Comparison of ENCODE assay signal across 21 cellular contexts in the genomic region with DNA sequence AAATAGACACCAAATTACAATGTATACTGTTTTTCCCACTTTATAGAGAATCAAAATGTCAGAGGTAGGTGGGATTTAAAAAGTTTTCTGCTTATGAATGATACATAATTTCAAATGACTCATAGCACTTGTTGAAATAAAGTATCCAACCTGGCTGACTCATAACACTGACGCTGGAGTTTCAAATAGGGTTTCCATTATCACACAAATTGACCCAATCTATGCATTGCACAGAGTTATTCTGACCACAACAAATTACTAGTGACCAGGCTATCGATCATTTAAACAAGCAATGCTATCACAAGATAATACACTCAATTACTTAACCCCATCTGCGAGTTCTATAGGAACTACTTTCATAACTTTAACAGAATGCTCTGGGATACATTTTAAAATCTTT. TPM values are rescaled to one million over a fixed set of nuclear protein-coding genes. Genes with fewer than 3 reads are reported as not detected.
DNase-seq lines count a peak whose midpoint lies in the region; TF ChIP-seq lines count a peak whose summit lies in the region.
"Had no signal": no experiment of that assay in that cellular context is flagged by ENCODE, and none has a peak within 500 bp of the region (broad histone marks: within the 10 kb centered on the region; RNA-seq: fewer than 3 reads in every experiment).

No MANE protein-coding gene starts in this region.

- TF ChIP-seq CTCF in OCI-LY3 (IDR thresholded peaks at IDR 0.05; ENCODE audit: low read depth, low read length) (no peak), mammary epithelial cell (conservative IDR thresholded peaks at IDR 0.05 in 1 of 2, IDR thresholded peaks at IDR 0.05 in 1 of 2; ENCODE audit: extremely low read depth in 1 of 2, insufficient read depth in 1 of 2, low read depth in 1 of 2, low read length in 2 of 2) (no peak), spleen (IDR thresholded peaks at IDR 0.05 in 8 of 11, conservative IDR thresholded peaks at IDR 0.05 in 3 of 11) (no peak), BE2C (IDR thresholded peaks at IDR 0.05; ENCODE audit: low read depth, low read length) (no peak)

- H3K9ac ChIP-seq in OCI-LY3 (ENCODE audit: low read length) = no peak overlapping the region
- no peak overlapping the region for H3K9ac ChIP-seq in mammary epithelial cell (ENCODE audit: insufficient read depth, low read length)
- H3K9ac ChIP-seq: GM23248, neural progenitor cell had no signal

- H3K4me3 ChIP-seq in OCI-LY3 (ENCODE audit: low read length) (no peak overlapping the region), mammary epithelial cell (replicated peaks in 1 of 3; ENCODE audit: insufficient read depth in 1 of 3, low read depth in 2 of 3, low read length in 3 of 3) (no peak overlapping the region), spleen (no peak overlapping the region), BE2C (ENCODE audit: low read depth, low read length) (no peak overlapping the region)
- H3K4me3 ChIP-seq: coronary artery, GM23248, neural progenitor cell, thoracic aorta had no signal

- dilution Hi-C loops in mammary epithelial cell (cut with HindIII; ENCODE audit: low sequenced_read_pairs) = no loop called here

- no peaks in the 10 kb centered on the region for H3K36me3 ChIP-seq in OCI-LY3 (replicated peaks; ENCODE audit: low read depth, low read length)
- no peaks in the 10 kb centered on the region for H3K36me3 ChIP-seq in mammary epithelial cell (ENCODE audit: insufficient read depth, low read length)
- H3K36me3 ChIP-seq in spleen = no peaks in the 10 kb centered on the region
- H3K36me3 ChIP-seq in BE2C = no peaks in the 10 kb centered on the region
- H3K36me3 ChIP-seq: neural progenitor cell, thoracic aorta had no signal

- H3K79me2 ChIP-seq in OCI-LY3 (ENCODE audit: low read length) = no peaks in the 10 kb centered on the region
- no peaks in the 10 kb centered on the region for H3K79me2 ChIP-seq in mammary epithelial cell (ENCODE audit: insufficient read depth, low read length)

- TF ChIP-seq POLR2A in spleen (IDR thresholded peaks at IDR 0.05) = no peak

- H3K9me3 ChIP-seq in OCI-LY3 (ENCODE audit: insufficient read depth, low read length) (no peaks in the 10 kb centered on the region), mammary epithelial cell (replicated peaks; ENCODE audit: insufficient read depth, low read length) (no peaks in the 10 kb centered on the region), spleen (no peaks in the 10 kb centered on the region), BE2C (no peaks in the 10 kb centered on the region)
- H3K9me3 ChIP-seq: thoracic aorta had no signal

- H4K20me1 ChIP-seq in OCI-LY3 (ENCODE audit: insufficient read depth, low read length) (no peaks in the 10 kb centered on the region), mammary epithelial cell (ENCODE audit: insufficient read depth, low read length) (no peaks in the 10 kb centered on the region)

- H3K27ac ChIP-seq in OCI-LY3 (ENCODE audit: low read length) (no peak overlapping the region), mammary epithelial cell (ENCODE audit: insufficient read depth, low read depth, low read length) (no peak overlapping the region), spleen (no peak overlapping the region)
- H3K27ac ChIP-seq: coronary artery, epithelial cell of prostate, GM23248, neural progenitor cell, thoracic aorta had no signal

- peaks cover 80% of the 10 kb centered on the region for H3K27me3 ChIP-seq in OCI-LY3 (ENCODE audit: low read depth, low read length)
- H3K27me3 ChIP-seq in mammary epithelial cell (ENCODE audit: insufficient read depth, low read length) = peaks cover 9% of the 10 kb centered on the region
- H3K27me3 ChIP-seq in spleen (replicated peaks in 1 of 7) = peaks cover 0 to 4% (median 0%) of the 10 kb centered on the region in 7 donors
- H3K27me3 ChIP-seq in BE2C = peaks cover 17% of the 10 kb centered on the region

- DNase-seq in A172 (ENCODE audit: low spot score) (peak; percentile 25), ELR (ENCODE audit: low read depth) (peak; percentile 81), mammary epithelial cell (peak; percentile 68), DMS53 treated with DMSO at 0.1 percent for 48 hours (lab: John Stamatoyannopoulos, UW; ENCODE audit: unreplicated experiment) (no peak), D341Med (ENCODE audit: low spot score) (no peak), spleen (no peak), BE2C (no peak)
- DNase-seq: activated CD4-positive, CD25-positive, alpha-beta regulatory T cell treated with anti-CD3 and anti-CD28 coated beads, Interleukin-2, amount 50 U/mL, for 72 hours; aorta; DMS153; GM23248; head of caudate nucleus; NCI-H774; T-helper 17 cell had no signal

- H3K4me1 ChIP-seq in OCI-LY3 (ENCODE audit: low read length) (peaks cover 63% of the 10 kb centered on the region), mammary epithelial cell (ENCODE audit: insufficient read depth, low read length) (peaks cover 4% of the 10 kb centered on the region), spleen (peaks cover 0 to 18% (median 6%) of the 10 kb centered on the region in 6 donors), BE2C (no peaks in the 10 kb centered on the region)
- H3K4me1 ChIP-seq: neural progenitor cell had no signal

- no TSS peak for BruUV-seq in mammary epithelial cell (replicated peaks; lab: Mats Ljungman, UMichigan)

- H2AFZ ChIP-seq in OCI-LY3 (ENCODE audit: low read depth, low read length) = no peak overlapping the region
- no peak overlapping the region for H2AFZ ChIP-seq in mammary epithelial cell (ENCODE audit: low read depth, low read length)
- H2AFZ ChIP-seq: GM23248, neural progenitor cell had no signal

- CTCF ChIA-PET in mammary epithelial cell (lab: Charles Lee; ENCODE audit: low non-redundant PET) = no interaction called here

- intact Hi-C loops in mammary epithelial cell (cut with micrococcal nuclease) = no loop called here
- intact Hi-C loops in spleen (cut with DNase I; ENCODE audit: low total_unique reads) = no loop called here

- in situ Hi-C loops in mammary epithelial cell (cut with MboI; ENCODE audit: low sequenced_read_pairs in 2 of 2) = no loop called here

- 26% methylated on average over 3 of the region's 3 CpGs for WGBS in mammary epithelial cell (ENCODE audit: low coverage, missing lambda C conversion rate)
- 42 to 73% (median 43%) methylated on average over 3 of the region's 3 CpGs for WGBS in spleen, 5 donors

- peak overlapping the region; percentile 20 for H3K4me2 ChIP-seq in OCI-LY3 (ENCODE audit: low read length)
- H3K4me2 ChIP-seq in mammary epithelial cell (ENCODE audit: insufficient read depth, low read depth, low read length) = no peak overlapping the region
- H3K4me2 ChIP-seq: neural progenitor cell had no signal

RNA-seq across cellular contexts. Expression of a gene that starts 31.9 kb away (rescaled TPM):
- total RNA-seq in A172 (2014; rRNA removed; shearing (Covaris generic)) = 152 and 196 TPM in 2 replicates
- total RNA-seq in mammary epithelial cell (100 to 1,000 TPM in 1 of 2 donors, 10 to 100 TPM in 1; 81.2 to 103 TPM), spleen (10 to 100 TPM; 39.3 to 46.8 (median 41.3) TPM)
- polyA plus RNA-seq in mammary epithelial cell (49.5 TPM), spleen (10 to 100 TPM; 20.6 to 26.8 (median 25.3) TPM)
- polyA minus RNA-seq in mammary epithelial cell = 91.4 TPM
- 104 TPM for polyA plus RNA-seq in BE2C (2012; ENCODE audit: insufficient read depth, insufficient read length, low read depth)

RNA-seq across cellular contexts. Expression of a gene that starts 42.3 kb away (rescaled TPM):
- 37.0 and 41.4 TPM in 2 replicates for total RNA-seq in A172 (2014; rRNA removed; shearing (Covaris generic))
- 10 to 100 TPM; 13.7 to 75.4 TPM for total RNA-seq in mammary epithelial cell
- polyA plus RNA-seq in mammary epithelial cell = 39.1 TPM
- polyA minus RNA-seq in mammary epithelial cell = 9.7 TPM
- 10 to 100 TPM; 24.2 to 67.9 (median 63.4) TPM for total RNA-seq in spleen
- polyA plus RNA-seq in spleen = 10 to 100 TPM; 59.8 to 71.1 (median 69.1) TPM
- polyA plus RNA-seq in BE2C (2012; ENCODE audit: insufficient read depth, insufficient read length, low read depth) = 324 TPM

RNA-seq across cellular contexts. Expression of a gene that starts 55.2 kb away (rescaled TPM):
- total RNA-seq in A172 (2014; rRNA removed; shearing (Covaris generic)) = 0.36 and 0.64 TPM in 2 replicates
- total RNA-seq in mammary epithelial cell = not detected
- polyA plus RNA-seq in mammary epithelial cell = 0.01 TPM
- not detected for polyA minus RNA-seq in mammary epithelial cell
- 10 to 100 TPM; 15.1 to 34.3 (median 26.6) TPM for total RNA-seq in spleen
- 1 to 10 TPM in 1 of 3 donors, under 1 TPM in 2; 0.63 to 1.6 (median 0.93) TPM for polyA plus RNA-seq in spleen
- 0.36 TPM for polyA plus RNA-seq in BE2C (2012; ENCODE audit: insufficient read depth, insufficient read length, low read depth)
- total RNA-seq: GM23248, mesothelial cell of epicardium, renal cortical epithelial cell had no signal
- polyA plus RNA-seq: aorta had no signal

Comparison
In these comparisons a context has a peak if more than half of its experiments do, and no peak if none do; other contexts are left out.
1. DNase-seq: peak in A172 (single experiment), ELR (single experiment) and mammary epithelial cell (single experiment); none in DMS53 treated with DMSO at 0.1 percent for 48 hours (single experiment), D341Med (single experiment), spleen (single experiment) and BE2C (single experiment).